8 cellular contexts compared by ENCODE assay signal in the genomic region with DNA sequence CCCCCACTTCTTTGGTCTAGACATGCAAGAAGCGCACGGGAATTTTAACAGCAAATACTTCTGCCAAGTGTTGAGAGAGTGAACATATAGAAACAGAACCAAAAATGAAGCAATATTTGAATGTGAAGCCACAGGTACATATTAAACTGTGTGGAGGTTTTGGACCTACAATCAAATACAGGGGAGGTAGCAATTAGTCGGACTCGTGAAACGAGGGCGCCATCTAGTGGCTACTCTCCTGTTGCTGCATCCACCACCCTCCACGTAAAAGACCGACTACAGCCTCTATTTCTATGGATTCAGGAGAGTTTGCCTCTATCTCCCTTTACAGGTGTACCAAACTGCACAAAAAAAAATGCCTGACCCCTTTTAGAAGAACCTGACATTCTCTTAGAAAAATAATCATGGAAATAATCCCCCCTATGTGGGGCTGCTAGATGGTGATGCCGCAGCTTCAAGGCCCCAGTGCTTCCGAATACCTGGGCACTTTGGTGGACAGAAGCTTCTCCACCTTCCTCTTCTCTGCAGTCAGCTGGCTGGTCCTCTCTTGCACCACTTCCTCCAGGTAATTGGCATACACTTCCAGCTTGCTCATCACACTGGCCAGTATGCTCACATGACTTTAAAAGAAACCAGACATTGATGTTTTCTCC. TPM values are rescaled to one million over a fixed set of nuclear protein-coding genes. Genes with fewer than 3 reads are reported as not detected.
DNase-seq lines count a peak whose midpoint lies in the region; ATAC-seq and TF ChIP-seq lines count a peak whose summit lies in the region.

No MANE protein-coding gene starts in this region.

- no peaks in the 10 kb centered on the region for H3K36me3 ChIP-seq in Panc1 (ENCODE audit: control insufficient read depth, insufficient read depth, low read length)

- no peaks in the 10 kb centered on the region for H3K9me3 Mint-ChIP-seq in CD4-positive, alpha-beta T cell

- DNase-seq in CD4-positive, alpha-beta T cell, result peak; percentile 52 to 76 (median 62)
- peak; percentile 32 for DNase-seq in HS-5 (ENCODE audit: low read depth)
- DNase-seq in Panc1 (ENCODE audit: low read depth, low spot score), result peak; percentile 59
- DNase-seq in activated T-helper 1 cell treated with anti-CD3 and anti-CD28 coated beads, Interleukin-2, amount 50 U/mL, for 16 hours (ENCODE audit: low read depth in 1 of 2, low spot score in 1 of 2), result peak; percentile 48 to 53
- DNase-seq in foreskin fibroblast, result peak; percentile 51 to 88
- DNase-seq in occipital lobe (lab: John Stamatoyannopoulos, UW), result peak; percentile 74
- peak; percentile 91 for DNase-seq in superior temporal gyrus (ENCODE audit: extremely low spot score)

- ATAC-seq in CD4-positive, alpha-beta T cell (ENCODE audit: poor library complexity), result peak; percentile 61
- ATAC-seq in GM19395 (IDR thresholded peaks at IDR 0.05; ENCODE audit: unreplicated experiment) (peak; percentile 96), Panc1 (peak; percentile 96)

- no peak overlapping the region for H3K27ac Mint-ChIP-seq in CD4-positive, alpha-beta T cell

- H3K9me3 ChIP-seq in CD4-positive, alpha-beta T cell (ENCODE audit: control insufficient read depth, low read length), result no peaks in the 10 kb centered on the region
- H3K9me3 ChIP-seq in Panc1 (ENCODE audit: control insufficient read depth, insufficient read depth, low read depth, low read length), result no peaks in the 10 kb centered on the region

- TF ChIP-seq CTCF in CD4-positive, alpha-beta T cell (IDR thresholded peaks at IDR 0.05), result peak; percentile 82
- TF ChIP-seq CTCF in Panc1 (IDR thresholded peaks at IDR 0.05), result peak; percentile 97
- TF ChIP-seq CTCF in foreskin fibroblast (IDR thresholded peaks at IDR 0.05; ENCODE audit: low read depth, low read length), result peak; percentile 86

- POLR2A ChIA-PET in CD4-positive, alpha-beta T cell (lab: Charles Lee), result no interaction called here
- POLR2A ChIA-PET in Panc1 (lab: Charles Lee), result no interaction called here

- no peaks in the 10 kb centered on the region for H3K4me1 Mint-ChIP-seq in CD4-positive, alpha-beta T cell (ENCODE audit: low read depth)

- intact Hi-C loops in CD4-positive, alpha-beta T cell (cut with DNase I, micrococcal nuclease), result loop anchor here (1.0 to 10.0 kb wide), 7 partner anchors 122 to 1760 kb away; no protein-coding TSS in a partner anchor
- intact Hi-C loops in Panc1 (cut with micrococcal nuclease; ENCODE audit: unreplicated experiment), result loop anchor here (2.0 to 10.0 kb wide), 3 partner anchors 157 to 560 kb away; no protein-coding TSS in a partner anchor

- no peak overlapping the region for H3K27ac ChIP-seq in CD4-positive, alpha-beta T cell (ENCODE audit: low read depth, low read length)
- H3K27ac ChIP-seq in Panc1 (ENCODE audit: low read length), result no peak overlapping the region

- no TSS peak for BruUV-seq in Panc1 (replicated peaks; lab: Mats Ljungman, UMichigan)

- H3K27me3 Mint-ChIP-seq in CD4-positive, alpha-beta T cell, result peaks cover 40% of the 10 kb centered on the region

- no peak overlapping the region for H3K4me3 ChIP-seq in Panc1 (ENCODE audit: low read depth in 2 of 2, low read length in 2 of 2)
- H3K4me3 ChIP-seq in foreskin fibroblast (ENCODE audit: low read depth in 1 of 2, low read length in 2 of 2), result no peak overlapping the region

- H3K36me3 Mint-ChIP-seq in CD4-positive, alpha-beta T cell (ENCODE audit: low read depth), result no peaks in the 10 kb centered on the region

- in situ Hi-C loops in Panc1 (cut with HindIII; ENCODE audit: low pct_unique_long_range_greater_than_20kb, low sequenced_read_pairs), result no loop called here

- CTCF ChIA-PET in CD4-positive, alpha-beta T cell (lab: Charles Lee), result no interaction called here
- CTCF ChIA-PET in Panc1 (lab: Charles Lee), result interaction anchor here (0.6 to 1.8 kb wide), 7 partner anchors 9 to 1596 kb away, joined by 3 to 5 read pairs (median 3); no protein-coding TSS in a partner anchor

- peaks cover 16% of the 10 kb centered on the region for H3K27me3 ChIP-seq in CD4-positive, alpha-beta T cell (ENCODE audit: control insufficient read depth, insufficient read depth, low read length)
- H3K27me3 ChIP-seq in Panc1 (ENCODE audit: control insufficient read depth, insufficient read depth, low read length), result peaks cover 19% of the 10 kb centered on the region

- no peak overlapping the region for H3K4me3 Mint-ChIP-seq in CD4-positive, alpha-beta T cell

- H3K4me1 ChIP-seq in Panc1 (ENCODE audit: control insufficient read depth, insufficient read depth, low read length), result no peaks in the 10 kb centered on the region

RNA-seq across cellular contexts. Expression of gene TECTB, which starts 31.7 kb away (rescaled TPM):
- not detected for total RNA-seq in CD4-positive, alpha-beta T cell
- total RNA-seq in Panc1 (2021; ENCODE audit: unreplicated experiment) (not detected), occipital lobe (0.16 TPM)
- not detected for polyA plus RNA-seq in Panc1 (2012; ENCODE audit: insufficient read length)

RNA-seq across cellular contexts. Expression of gene ACSL5, which starts 59.0 kb away (rescaled TPM):
- 10 to 100 TPM; 11.4 to 14.1 TPM for total RNA-seq in CD4-positive, alpha-beta T cell
- total RNA-seq in Panc1 (2021; ENCODE audit: unreplicated experiment) (2.4 TPM), occipital lobe (3.0 TPM)
- polyA plus RNA-seq in Panc1 (2012; ENCODE audit: insufficient read length), result 0.96 TPM

Comparison
In these comparisons a context has a peak if more than half of its experiments do, and no peak if none do; other contexts are left out.
1. DNase-seq: peak in every context shown above with its lines; median percentile 91 in superior temporal gyrus; 74 in occipital lobe; 70 in foreskin fibroblast; 62 in CD4-positive, alpha-beta T cell; 59 in Panc1; 50 in activated T-helper 1 cell treated with anti-CD3 and anti-CD28 coated beads, Interleukin-2, amount 50 U/mL, for 16 hours; 32 in HS-5.